In genomic region chr16:31700200-31700529, GRCh38 we compare ENCODE assay signal across 8 cellular contexts.
DNase-seq lines count a peak whose midpoint lies in the region; ATAC-seq and TF ChIP-seq lines count a peak whose summit lies in the region.

No MANE protein-coding gene starts in this region.

- peaks cover 43% of the 10 kb centered on the region for H3K4me1 Mint-ChIP-seq in activated CD4-positive, alpha-beta T cell treated with anti-CD3 and anti-CD28 coated beads, Interleukin-2, amount 10 ng/mL, durations not matched to agents 7 days and 5 days

- TF ChIP-seq CTCF in esophagus squamous epithelium (IDR thresholded peaks at IDR 0.05) (peak in 1 of 6 experiments; percentile 6), prostate gland (IDR thresholded peaks at IDR 0.05) (no peak)

- 0 out of 2 replicates have a peak, but pooled peaks cover 9% of the 10 kb centered on the region for H3K27me3 ChIP-seq in SJSA1 (replicated peaks)
- no peaks in the 10 kb centered on the region for H3K27me3 ChIP-seq in esophagus squamous epithelium
- H3K27me3 ChIP-seq in prostate gland (replicated peaks; ENCODE audit: insufficient read depth), result no peaks in the 10 kb centered on the region

- CTCF ChIA-PET in activated CD4-positive, alpha-beta T cell treated with anti-CD3 and anti-CD28 coated beads, Interleukin-2, amount 10 ng/mL, durations not matched to agents 7 days and 5 days (lab: Charles Lee), result interaction anchor here (0.6 kb wide), 1 partner anchor 199 kb away, joined by 3 read pairs; no protein-coding TSS in a partner anchor

- DNase-seq in activated CD4-positive, alpha-beta T cell treated with anti-CD3 and anti-CD28 coated beads, Interleukin-2, amount 10 ng/mL, durations not matched to agents 7 days and 5 days, result no peak
- no peak for DNase-seq in activated CD4-positive, alpha-beta T cell treated with anti-CD3 and anti-CD28 coated beads for 4 hours
- DNase-seq in SJSA1 (ENCODE audit: low read depth in 1 of 2, low spot score in 2 of 2) (peak in 1 of 2 experiments; percentile 66), esophagus squamous epithelium (lab: John Stamatoyannopoulos, UW) (no peak), prostate gland (ENCODE audit: low spot score) (no peak)

- H3K27ac ChIP-seq in SJSA1 (no peak overlapping the region), esophagus squamous epithelium (peak overlapping the region in 2 of 4 donors; percentile 81), prostate gland (peak overlapping the region in 1 of 2 donors; percentile 56)

- peaks cover 36% of the 10 kb centered on the region for H3K36me3 Mint-ChIP-seq in activated CD4-positive, alpha-beta T cell treated with anti-CD3 and anti-CD28 coated beads, Interleukin-2, amount 10 ng/mL, durations not matched to agents 7 days and 5 days (ENCODE audit: low read depth)

- H3K36me3 ChIP-seq in SJSA1, result peaks cover 12% of the 10 kb centered on the region
- peaks cover 13 to 25% (median 14%) of the 10 kb centered on the region in 3 donors for H3K36me3 ChIP-seq in esophagus squamous epithelium
- H3K36me3 ChIP-seq in prostate gland, result peaks cover 8% of the 10 kb centered on the region in 2 donors

- TF ChIP-seq POLR2A in esophagus squamous epithelium (IDR thresholded peaks at IDR 0.05) (no peak), prostate gland (IDR thresholded peaks at IDR 0.05) (no peak)

- H3K9me3 Mint-ChIP-seq in activated CD4-positive, alpha-beta T cell treated with anti-CD3 and anti-CD28 coated beads, Interleukin-2, amount 10 ng/mL, durations not matched to agents 7 days and 5 days, result no peaks in the 10 kb centered on the region

- H3K9me3 ChIP-seq in SJSA1 (replicated peaks) (no peaks in the 10 kb centered on the region), esophagus squamous epithelium (no peaks in the 10 kb centered on the region), prostate gland (no peaks in the 10 kb centered on the region)

- H3K4me3 Mint-ChIP-seq in activated CD4-positive, alpha-beta T cell treated with anti-CD3 and anti-CD28 coated beads, Interleukin-2, amount 10 ng/mL, durations not matched to agents 7 days and 5 days, result peak overlapping the region; percentile 87

- 10 to 23% methylated on average over 5 to 8 of the region's 8 CpGs for WGBS in esophagus squamous epithelium, 2 donors
- 12% methylated on average over 8 of the region's 8 CpGs for WGBS in prostate gland

- intact Hi-C loops in esophagus squamous epithelium (cut with DNase I) (no loop called here), prostate gland (cut with DNase I) (loop anchor here (5.0 kb wide), 1 partner anchor 193 kb away; the partner anchor contains the start of gene RUSF1)

- H3K4me1 ChIP-seq in SJSA1 (replicated peaks) (peaks cover 11% of the 10 kb centered on the region; the same call in 1 of the 2 replicates), esophagus squamous epithelium (peaks cover 5 to 23% (median 7%) of the 10 kb centered on the region in 3 donors), prostate gland (replicated peaks) (no peaks in the 10 kb centered on the region)

- H3K27ac Mint-ChIP-seq in activated CD4-positive, alpha-beta T cell treated with anti-CD3 and anti-CD28 coated beads, Interleukin-2, amount 10 ng/mL, durations not matched to agents 7 days and 5 days, result peak overlapping the region; percentile 92

- no peaks in the 10 kb centered on the region for H3K27me3 Mint-ChIP-seq in activated CD4-positive, alpha-beta T cell treated with anti-CD3 and anti-CD28 coated beads, Interleukin-2, amount 10 ng/mL, durations not matched to agents 7 days and 5 days

- H3K4me3 ChIP-seq in SJSA1 (peak overlapping the region; percentile 68), esophagus squamous epithelium (peak overlapping the region; percentile 57 to 89 (median 76)), prostate gland (peak overlapping the region; percentile 73 to 89)

- POLR2A ChIA-PET in activated CD4-positive, alpha-beta T cell treated with anti-CD3 and anti-CD28 coated beads, Interleukin-2, amount 10 ng/mL, durations not matched to agents 7 days and 5 days (lab: Charles Lee), result no interaction called here

- ATAC-seq in HG02943 (IDR thresholded peaks at IDR 0.05; ENCODE audit: low read depth, unreplicated experiment), result peak; percentile 82
- no peak for ATAC-seq in GM21381 (IDR thresholded peaks at IDR 0.05; ENCODE audit: unreplicated experiment)
- ATAC-seq in HG02852 (IDR thresholded peaks at IDR 0.05; ENCODE audit: unreplicated experiment), result no peak
